In genomic region chr4:162443510-162443909, GRCh38 we compare ENCODE assay signal across 7 cellular contexts.
"Had no signal": no experiment of that assay in that cellular context is flagged by ENCODE, and none has a peak within 500 bp of the region (broad histone marks: within the 10 kb centered on the region; RNA-seq: fewer than 3 reads in every experiment).

No MANE protein-coding gene starts in this region.

- H3K27ac Mint-ChIP-seq: IgD-negative memory B cell had no signal

- ATAC-seq: HepG2, K562 had no signal

- DNase-seq: IMR-90, KBM-7, KG1 had no signal

- H3K4me3 Mint-ChIP-seq: IgD-negative memory B cell had no signal

- H3K36me3 Mint-ChIP-seq: IgD-negative memory B cell had no signal

- H3K27me3 Mint-ChIP-seq: IgD-negative memory B cell had no signal

- H3K4me3 ChIP-seq: K562 had no signal

- H3K9me3 Mint-ChIP-seq: IgD-negative memory B cell had no signal

- H3K27ac ChIP-seq: HL-60 had no signal

- H3K4me1 Mint-ChIP-seq: IgD-negative memory B cell had no signal
